Comparison of ENCODE assay signal across 10 cellular contexts in genomic region chr1:159005161-159005560, GRCh38. TPM values are rescaled to one million over a fixed set of nuclear protein-coding genes. Genes with fewer than 3 reads are reported as not detected.
DNase-seq lines count a peak whose midpoint lies in the region; ATAC-seq and TF ChIP-seq lines count a peak whose summit lies in the region.
"Had no signal": no experiment of that assay in that cellular context is flagged by ENCODE, and none has a peak within 500 bp of the region (broad histone marks: within the 10 kb centered on the region; RNA-seq: fewer than 3 reads in every experiment).

No MANE protein-coding gene starts in this region.

- peaks cover 20% of the 10 kb centered on the region for H3K4me1 ChIP-seq in CD4-positive, CD25-positive, alpha-beta regulatory T cell (ENCODE audit: control insufficient read depth, insufficient read depth, low read length, poor library complexity, severe bottlenecking)
- H3K4me1 ChIP-seq in IMR-90 (ENCODE audit: control insufficient read depth, insufficient read depth, low read length) (peaks cover 11% of the 10 kb centered on the region), osteoblast (ENCODE audit: insufficient read depth, low read length) (peaks cover 34% of the 10 kb centered on the region)

- peaks cover 0 to 2% (median 0%) of the 10 kb centered on the region in 7 donors for H3K9me3 Mint-ChIP-seq in CD4-positive, CD25-positive, alpha-beta regulatory T cell

- H3K27me3 ChIP-seq in CD4-positive, CD25-positive, alpha-beta regulatory T cell (ENCODE audit: control insufficient read depth, insufficient read depth, low read length) = no peaks in the 10 kb centered on the region
- H3K27me3 ChIP-seq in IMR-90 (ENCODE audit: control insufficient read depth, insufficient read depth, low read length) (no peaks in the 10 kb centered on the region), osteoblast (ENCODE audit: insufficient read depth, low read length) (no peaks in the 10 kb centered on the region)

- no peaks in the 10 kb centered on the region for H3K9me3 ChIP-seq in CD4-positive, CD25-positive, alpha-beta regulatory T cell (ENCODE audit: control insufficient read depth in 2 of 2, low read length in 2 of 2)
- H3K9me3 ChIP-seq in IMR-90 (ENCODE audit: control insufficient read depth, insufficient read depth, low read length) (no peaks in the 10 kb centered on the region), osteoblast (ENCODE audit: low read depth, low read length) (no peaks in the 10 kb centered on the region)

- peaks cover 7 to 46% (median 29%) of the 10 kb centered on the region in 4 donors for H3K4me1 Mint-ChIP-seq in CD4-positive, CD25-positive, alpha-beta regulatory T cell

- no peak for ATAC-seq in CD4-positive, CD25-positive, alpha-beta regulatory T cell (ENCODE audit: low read depth in 2 of 2)
- no peak for ATAC-seq in IMR-90 (ENCODE audit: low read depth)
- no peak for ATAC-seq in GM19455 (IDR thresholded peaks at IDR 0.05; ENCODE audit: unreplicated experiment)
- no peak for ATAC-seq in HG02852 (IDR thresholded peaks at IDR 0.05; ENCODE audit: unreplicated experiment)
- ATAC-seq: HepG2 had no signal

- peak overlapping the region in 2 of 3 donors; percentile 11 to 82 for H3K27ac Mint-ChIP-seq in CD4-positive, CD25-positive, alpha-beta regulatory T cell

- H2BK20ac ChIP-seq in IMR-90 (ENCODE audit: low read depth, low read length) = 0 out of 2 replicates have a peak overlapping the region, but pooled peaks have one; percentile 10

- H3K18ac ChIP-seq in IMR-90 (ENCODE audit: low read depth, low read length) = peak overlapping the region; percentile 31; the same call in 1 of the 2 replicates

- no peak overlapping the region for H3K23ac ChIP-seq in IMR-90 (ENCODE audit: low read depth, low read length)

- POLR2A ChIA-PET in IMR-90 (lab: Charles Lee; ENCODE audit: unreplicated experiment) = no interaction called here

- peak overlapping the region in 1 of 2 experiments; percentile 37; a peak in 1 of 4 replicates for H4K8ac ChIP-seq in IMR-90 (ENCODE audit: low read depth in 2 of 2, low read length in 2 of 2)

- H3K36me3 Mint-ChIP-seq in CD4-positive, CD25-positive, alpha-beta regulatory T cell = peaks cover 3% of the 10 kb centered on the region

- H4K91ac ChIP-seq in IMR-90 (ENCODE audit: insufficient read depth, low read depth, low read length) = no peak overlapping the region

- in situ Hi-C loops in IMR-90 (cut with MboI; ENCODE audit: low sequenced_read_pairs) = loop anchor here (10.0 kb wide), 1 partner anchor 1040 kb away; no protein-coding TSS in a partner anchor

- no peak for TF ChIP-seq CTCF in IMR-90 (conservative IDR thresholded peaks at IDR 0.05; ENCODE audit: low read depth, low read length)
- TF ChIP-seq CTCF in fibroblast of pulmonary artery (IDR thresholded peaks at IDR 0.05; ENCODE audit: low read length, missing control alignments) = no peak
- no peak for TF ChIP-seq CTCF in osteoblast (IDR thresholded peaks at IDR 0.05; ENCODE audit: extremely low read depth, low read depth, low read length)

- intact Hi-C loops in IMR-90 (cut with micrococcal nuclease) = no loop called here

- no peaks in the 10 kb centered on the region for H3K27me3 Mint-ChIP-seq in CD4-positive, CD25-positive, alpha-beta regulatory T cell

- no peaks in the 10 kb centered on the region for H4K20me1 ChIP-seq in IMR-90 (ENCODE audit: insufficient read depth, low read length)
- no peaks in the 10 kb centered on the region for H4K20me1 ChIP-seq in osteoblast (ENCODE audit: insufficient read depth, low read length)

- H3K4me2 ChIP-seq in IMR-90 (ENCODE audit: low read depth, low read length) (no peak overlapping the region), osteoblast (ENCODE audit: insufficient read depth, low read length) (no peak overlapping the region)

- no peak overlapping the region; the same call in 1 of the 2 replicates for H4K5ac ChIP-seq in IMR-90 (ENCODE audit: low read depth, low read length)

- BruUV-seq in IMR-90 (replicated peaks; lab: Mats Ljungman, UMichigan) = no TSS peak

- no peak overlapping the region for H3K27ac ChIP-seq in CD4-positive, CD25-positive, alpha-beta regulatory T cell (ENCODE audit: insufficient read depth, low read length, poor library complexity, severe bottlenecking)
- H3K27ac ChIP-seq in IMR-90 (ENCODE audit: insufficient read depth, low read length) (no peak overlapping the region), osteoblast (ENCODE audit: low read depth, low read length) (no peak overlapping the region)

- H3K79me1 ChIP-seq in IMR-90 (ENCODE audit: low read depth in 1 of 2, low read length in 2 of 2) = no peaks in the 10 kb centered on the region

- H2BK15ac ChIP-seq in IMR-90 (ENCODE audit: low read depth, low read length) = peak overlapping the region; percentile 46; the same call in 2 of the 3 replicates

- H3K56ac ChIP-seq in IMR-90 (ENCODE audit: extremely low read depth, insufficient read depth, low read length) = no peak overlapping the region

- TF ChIP-seq POLR2A in IMR-90 (IDR thresholded peaks at IDR 0.05; ENCODE audit: low read depth, low read length) = no peak

- H3K14ac ChIP-seq in IMR-90 (replicated peaks; ENCODE audit: low read depth, low read length) = peak overlapping the region; percentile 60

- dilution Hi-C loops in IMR-90 (cut with HindIII; ENCODE audit: low sequenced_read_pairs, unreplicated experiment) = no loop called here

- no peak overlapping the region for H2AK5ac ChIP-seq in IMR-90 (ENCODE audit: low read depth, low read length)

- no peak overlapping the region for H2AFZ ChIP-seq in IMR-90 (replicated peaks; ENCODE audit: low read length, poor library complexity)
- peak overlapping the region; percentile 79 for H2AFZ ChIP-seq in osteoblast (ENCODE audit: low read length)

- 0 out of 2 replicates have a peak, but pooled peaks cover 3% of the 10 kb centered on the region for H3K9me1 ChIP-seq in IMR-90 (ENCODE audit: insufficient read depth, low read length)

- H3K36me3 ChIP-seq in CD4-positive, CD25-positive, alpha-beta regulatory T cell (ENCODE audit: control insufficient read depth, insufficient read depth, low read length) = peaks cover under 1% of the 10 kb centered on the region
- H3K36me3 ChIP-seq in IMR-90 (ENCODE audit: control insufficient read depth, insufficient read depth, low read length) (no peaks in the 10 kb centered on the region), osteoblast (ENCODE audit: insufficient read depth, low read length) (no peaks in the 10 kb centered on the region)

- no peak for TF ChIP-seq RAD21 in IMR-90 (IDR thresholded peaks at IDR 0.05; ENCODE audit: low read length)

- no peak for DNase-seq in CD4-positive, CD25-positive, alpha-beta regulatory T cell
- peak; percentile 52 for DNase-seq in IMR-90
- peak; percentile 43 for DNase-seq in fibroblast of pulmonary artery (ENCODE audit: low read depth)
- no peak for DNase-seq in osteoblast (ENCODE audit: insufficient read length, low spot score, missing footprints)
- DNase-seq in amygdala (lab: John Stamatoyannopoulos, UW) = no peak
- DNase-seq in UCSD-AML1 (lab: John Stamatoyannopoulos, UW; ENCODE audit: unreplicated experiment) = no peak
- DNase-seq: NCI-H2029 treated with DMSO at 0.1 percent for 48 hours had no signal

- no peak overlapping the region for H3K9ac ChIP-seq in IMR-90 (ENCODE audit: low read depth, low read length)

- H3K4ac ChIP-seq in IMR-90 (ENCODE audit: low read depth, low read length) = peak overlapping the region; percentile 3; the same call in 1 of the 2 replicates

- CTCF ChIA-PET in IMR-90 (lab: Yijun Ruan, JAX) = no interaction called here

- H3K79me2 ChIP-seq in osteoblast (ENCODE audit: insufficient read depth, low read length) = peaks cover 2% of the 10 kb centered on the region

- H2AK9ac ChIP-seq in IMR-90 (replicated peaks; ENCODE audit: low read depth, low read length, poor library complexity) = no peak overlapping the region

- H2BK5ac ChIP-seq in IMR-90 (ENCODE audit: low read depth, low read length, poor library complexity, severe bottlenecking) = no peak overlapping the region

- no peak overlapping the region for H2BK120ac ChIP-seq in IMR-90 (ENCODE audit: low read depth, low read length)

- H3K4me3 ChIP-seq in CD4-positive, CD25-positive, alpha-beta regulatory T cell (ENCODE audit: low read depth, low read length) = no peak overlapping the region
- H3K4me3 ChIP-seq in IMR-90 (ENCODE audit: insufficient read depth, low read depth, low read length) (no peak overlapping the region), fibroblast of pulmonary artery (replicated peaks; ENCODE audit: low read depth, low read length) (no peak overlapping the region), osteoblast (ENCODE audit: insufficient read depth, low read length) (no peak overlapping the region)

- no peak overlapping the region for H3K4me3 Mint-ChIP-seq in CD4-positive, CD25-positive, alpha-beta regulatory T cell

TF ChIP-seq in IMR-90, 13 proteins besides CTCF, POLR2A, EP300 and RAD21 (continues in another document):
- TF ChIP-seq MAFK (IDR thresholded peaks at IDR 0.05; ENCODE audit: low read depth, low read length) (no peak), CHD1 (IDR thresholded peaks at IDR 0.05; ENCODE audit: low read depth, low read length) (no peak), RCOR1 (IDR thresholded peaks at IDR 0.05; ENCODE audit: insufficient replicate concordance, low read length) (no peak), ELK1 (IDR thresholded peaks at IDR 0.05; ENCODE audit: borderline replicate concordance, low read depth, low read length) (no peak), SMC3 (IDR thresholded peaks at IDR 0.05; ENCODE audit: low read depth, low read length) (no peak)

RNA-seq across cellular contexts. Expression of gene IFI16, which starts 4.5 kb away (rescaled TPM):
- 130 TPM for total RNA-seq in CD4-positive, CD25-positive, alpha-beta regulatory T cell
- polyA plus RNA-seq in CD4-positive, CD25-positive, alpha-beta regulatory T cell = 100 to 1,000 TPM in 2 of 4 donors, 10 to 100 TPM in 2; 90.4 to 117 (median 101) TPM
- total RNA-seq in IMR-90 (2012; rRNA removed) (45.0 and 60.3 TPM in 2 replicates), osteoblast (129 and 171 TPM in 2 replicates)
- 59.2 and 65.3 TPM in 2 replicates for polyA plus RNA-seq in IMR-90 (2012; rRNA removed)
- polyA plus RNA-seq in IMR-90 (2012; cell fraction: cytosol; rRNA removed) = 10.3 and 12.7 TPM in 2 replicates
- 4.0 and 42.3 TPM in 2 replicates for polyA plus RNA-seq in IMR-90 (2012; cell fraction: nucleus; rRNA removed; ENCODE audit: low replicate concordance)
- total RNA-seq: HepG2 had no signal
- polyA plus RNA-seq: HepG2 had no signal

Comparison
In these comparisons a context has a peak if more than half of its experiments do, and no peak if none do; other contexts are left out.
1. DNase-seq: peak in IMR-90 (single experiment) and fibroblast of pulmonary artery (single experiment); none in CD4-positive, CD25-positive, alpha-beta regulatory T cell (0 of 3), osteoblast (single experiment), amygdala (0 of 56) and UCSD-AML1 (single experiment).